ENCODE assay signal across 9 cellular contexts in the genomic region with DNA sequence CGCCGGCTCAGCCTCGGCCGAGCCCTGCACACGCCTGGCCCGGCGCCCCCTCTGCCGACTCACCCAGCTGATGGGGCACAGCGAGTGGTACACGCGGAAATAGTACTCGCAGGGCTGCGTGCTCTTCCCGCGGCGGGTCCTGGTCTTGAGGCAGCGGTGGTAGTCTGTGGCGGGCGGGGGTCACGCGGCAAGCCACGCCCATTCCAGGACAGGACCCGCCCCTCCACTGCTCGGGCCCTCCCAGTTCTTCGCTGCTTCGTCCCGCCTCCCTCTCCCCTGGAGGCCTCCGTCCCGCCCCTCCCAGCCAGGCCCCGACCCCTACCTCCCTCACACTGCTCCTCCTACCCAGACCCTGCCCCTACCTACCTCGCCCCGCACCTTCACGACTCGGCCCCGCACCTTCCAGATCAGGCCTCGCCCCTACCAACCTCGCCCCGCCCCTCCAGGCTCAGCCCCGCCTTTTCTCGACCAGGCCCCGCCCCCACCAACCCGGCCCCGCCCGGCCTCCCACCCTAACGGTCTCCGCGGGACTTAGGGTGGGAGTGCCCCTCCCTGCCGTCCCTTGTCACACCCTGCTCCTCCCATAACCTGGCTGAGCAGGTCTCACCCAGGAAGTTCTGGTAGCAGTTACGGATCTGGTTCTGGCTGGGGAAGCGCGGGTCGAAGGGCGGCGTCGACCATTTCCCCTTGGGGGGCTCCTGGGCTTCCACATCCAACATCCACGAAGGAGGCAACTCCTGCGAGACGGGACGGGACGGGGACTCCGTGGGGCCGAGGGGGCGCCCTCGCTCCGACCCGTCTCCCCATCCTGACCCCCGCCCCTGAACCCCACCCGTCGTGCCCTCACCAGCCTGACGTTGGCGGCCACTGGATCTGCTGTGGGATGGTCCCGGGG. TPM values are rescaled to one million over a fixed set of nuclear protein-coding genes. Genes with fewer than 3 reads are reported as not detected.
DNase-seq lines count a peak whose midpoint lies in the region; ATAC-seq, FAIRE-seq and TF ChIP-seq lines count a peak whose summit lies in the region.
"Had no signal": no experiment of that assay in that cellular context is flagged by ENCODE, and none has a peak within 500 bp of the region (broad histone marks: within the 10 kb centered on the region; RNA-seq: fewer than 3 reads in every experiment).

No MANE protein-coding gene starts in this region.

- FAIRE-seq in GM12891 (lab: Jason Lieb, UNC) = peak; percentile 63

- no peak overlapping the region for H3K27ac ChIP-seq in SJCRH30

- H3K4me3 ChIP-seq in SJCRH30 = no peak overlapping the region

- peaks cover 7% of the 10 kb centered on the region; the same call in 1 of the 2 replicates for H3K4me1 ChIP-seq in SJCRH30

- peaks cover 3% of the 10 kb centered on the region for H3K36me3 ChIP-seq in SJCRH30

- no peak for TF ChIP-seq POLR2A in GM12891 (IDR thresholded peaks at IDR 0.05; ENCODE audit: low read depth, low read length)

- no peak for ATAC-seq in HG03135 (IDR thresholded peaks at IDR 0.05; ENCODE audit: unreplicated experiment)

- peaks cover 3% of the 10 kb centered on the region; the same call in 1 of the 2 replicates for H3K27me3 ChIP-seq in SJCRH30

- DNase-seq in GM12891 (ENCODE audit: insufficient read length, low spot score) = peak; percentile 95
- DNase-seq in NCI-H2171 (lab: John Stamatoyannopoulos, UW) = peak; percentile 30
- DNase-seq in activated CD4-positive, alpha-beta T cell treated with anti-CD3 and anti-CD28 coated beads, Interleukin-2, amount 50 U/mL, for 48 hours = peak; percentile 70 to 75
- peak; percentile 68 for DNase-seq in effector CD8-positive, alpha-beta T cell (lab: John Stamatoyannopoulos, UW)
- DNase-seq in medulla oblongata (ENCODE audit: extremely low spot score) = peak; percentile 7
- peak; percentile 80 for DNase-seq in stimulated activated CD8-positive, alpha-beta memory T cell treated with anti-CD3 and anti-CD28 coated beads, Interleukin-4, amount 100 ng/mL, for 48 hours
- DNase-seq in SJCRH30 = no peak

- H3K9me3 ChIP-seq in SJCRH30 (replicated peaks) = no peaks in the 10 kb centered on the region

TF ChIP-seq in GM12891, 5 proteins besides CTCF, POLR2A, EP300 and RAD21:
- TF ChIP-seq POU2F2 (IDR thresholded peaks at IDR 0.05; ENCODE audit: low read depth, low read length) (no peak), PAX5 (IDR thresholded peaks at IDR 0.05; ENCODE audit: insufficient read depth, low read length, severe bottlenecking) (no peak), TAF1 (IDR thresholded peaks at IDR 0.05; ENCODE audit: low read depth, low read length) (no peak), POLR2AphosphoS5 (IDR thresholded peaks at IDR 0.05; ENCODE audit: low read depth, low read length) (no peak), SPI1 (IDR thresholded peaks at IDR 0.05; ENCODE audit: low read depth, low read length) (no peak)

RNA-seq across cellular contexts. Expression of gene COX6B2, which starts 0.5 kb away (rescaled TPM):
- polyA plus RNA-seq in GM12891 (2012; ENCODE audit: low read depth, missing spikeins) = not detected
- 0.45 TPM in 1 of 2 replicates, not detected in the other for total RNA-seq in SJCRH30 (2014; rRNA removed; shearing (Covaris generic))
- total RNA-seq: activated CD8-positive, alpha-beta memory T cell treated with anti-CD3 and anti-CD28 coated beads for 36 hours had no signal

RNA-seq across cellular contexts. Expression of gene GARIN5B, which starts 9.0 kb away (rescaled TPM):
- polyA plus RNA-seq in GM12891 (2012; ENCODE audit: low read depth, missing spikeins) = not detected
- total RNA-seq in SJCRH30 (2014; rRNA removed; shearing (Covaris generic)) = not detected in 2 replicates
- total RNA-seq: activated CD8-positive, alpha-beta memory T cell treated with anti-CD3 and anti-CD28 coated beads for 36 hours had no signal

RNA-seq across cellular contexts. Expression of gene KMT5C, which starts 14.4 kb away (rescaled TPM):
- 6.0 TPM for polyA plus RNA-seq in GM12891 (2012; ENCODE audit: low read depth, missing spikeins)
- 21.2 and 21.6 TPM in 2 replicates for total RNA-seq in SJCRH30 (2014; rRNA removed; shearing (Covaris generic))

RNA-seq across cellular contexts. Expression of gene IL11, which starts 16.2 kb away (rescaled TPM):
- 0.18 TPM for polyA plus RNA-seq in GM12891 (2012; ENCODE audit: low read depth, missing spikeins)
- 16.7 and 17.8 TPM in 2 replicates for total RNA-seq in SJCRH30 (2014; rRNA removed; shearing (Covaris generic))

RNA-seq across cellular contexts. Expression of gene TMEM190, which starts 22.6 kb away (rescaled TPM):
- polyA plus RNA-seq in GM12891 (2012; ENCODE audit: low read depth, missing spikeins) = not detected
- total RNA-seq in SJCRH30 (2014; rRNA removed; shearing (Covaris generic)) = not detected in 2 replicates
- total RNA-seq: activated CD8-positive, alpha-beta memory T cell treated with anti-CD3 and anti-CD28 coated beads for 36 hours had no signal

Comparison
In these comparisons a context has a peak if more than half of its experiments do, and no peak if none do; other contexts are left out.
1. DNase-seq: peak in GM12891 (single experiment), NCI-H2171 (single experiment), activated CD4-positive, alpha-beta T cell treated with anti-CD3 and anti-CD28 coated beads, Interleukin-2, amount 50 U/mL, for 48 hours (2 of 2), effector CD8-positive, alpha-beta T cell (single experiment), medulla oblongata (single experiment) and stimulated activated CD8-positive, alpha-beta memory T cell treated with anti-CD3 and anti-CD28 coated beads, Interleukin-4, amount 100 ng/mL, for 48 hours (single experiment); none in SJCRH30 (0 of 2).